Comparison of ENCODE assay signal across 8 cellular contexts in genomic region chr6:108966855-108967755, GRCh38.
DNase-seq lines count a peak whose midpoint lies in the region; ATAC-seq and TF ChIP-seq lines count a peak whose summit lies in the region.

No MANE protein-coding gene starts in this region.

- TF ChIP-seq CTCF in lower lobe of right lung (IDR thresholded peaks at IDR 0.05): no peak

- no peak overlapping the region for H3K4me3 ChIP-seq in lower lobe of right lung

- ATAC-seq in lower lobe of right lung (peak; percentile 23 to 68), HG03039 (IDR thresholded peaks at IDR 0.05; ENCODE audit: unreplicated experiment) (no peak)

- DNase-seq in DMS 273 treated with DMSO at 0.1 percent for 48 hours (lab: John Stamatoyannopoulos, UW) (peak; percentile 40), NCI-H2171 treated with DMSO at 0.1 percent for 48 hours (lab: John Stamatoyannopoulos, UW) (peak; percentile 72), astrocyte of the hippocampus (ENCODE audit: low read depth, low spot score) (peak; percentile 72), lower lobe of right lung (peak; percentile 57), NCI-H524 treated with DMSO at 0.1 percent for 48 hours (lab: John Stamatoyannopoulos, UW) (no peak), GM19238 (ENCODE audit: insufficient read length, low spot score) (no peak)
- DNase-seq in activated CD8-positive, alpha-beta memory T cell treated with anti-CD3 and anti-CD28 coated beads for 24 hours: no peak

- peaks cover 9% of the 10 kb centered on the region for H3K4me1 ChIP-seq in lower lobe of right lung

- H3K36me3 ChIP-seq in lower lobe of right lung: no peaks in the 10 kb centered on the region

- peak overlapping the region; percentile 13 for H3K27ac ChIP-seq in lower lobe of right lung

- no peaks in the 10 kb centered on the region for H3K27me3 ChIP-seq in lower lobe of right lung (ENCODE audit: low read depth)

- no peaks in the 10 kb centered on the region for H3K9me3 ChIP-seq in lower lobe of right lung

- intact Hi-C loops in lower lobe of right lung (cut with DNase I): no loop called here

Comparison
In these comparisons a context has a peak if more than half of its experiments do, and no peak if none do; other contexts are left out.
1. DNase-seq: peak in DMS 273 treated with DMSO at 0.1 percent for 48 hours (single experiment), NCI-H2171 treated with DMSO at 0.1 percent for 48 hours (single experiment), astrocyte of the hippocampus (single experiment) and lower lobe of right lung (single experiment); none in NCI-H524 treated with DMSO at 0.1 percent for 48 hours (single experiment), activated CD8-positive, alpha-beta memory T cell treated with anti-CD3 and anti-CD28 coated beads for 24 hours (single experiment) and GM19238 (single experiment).